Comparison of ENCODE assay signal across 7 cellular contexts in the genomic region with DNA sequence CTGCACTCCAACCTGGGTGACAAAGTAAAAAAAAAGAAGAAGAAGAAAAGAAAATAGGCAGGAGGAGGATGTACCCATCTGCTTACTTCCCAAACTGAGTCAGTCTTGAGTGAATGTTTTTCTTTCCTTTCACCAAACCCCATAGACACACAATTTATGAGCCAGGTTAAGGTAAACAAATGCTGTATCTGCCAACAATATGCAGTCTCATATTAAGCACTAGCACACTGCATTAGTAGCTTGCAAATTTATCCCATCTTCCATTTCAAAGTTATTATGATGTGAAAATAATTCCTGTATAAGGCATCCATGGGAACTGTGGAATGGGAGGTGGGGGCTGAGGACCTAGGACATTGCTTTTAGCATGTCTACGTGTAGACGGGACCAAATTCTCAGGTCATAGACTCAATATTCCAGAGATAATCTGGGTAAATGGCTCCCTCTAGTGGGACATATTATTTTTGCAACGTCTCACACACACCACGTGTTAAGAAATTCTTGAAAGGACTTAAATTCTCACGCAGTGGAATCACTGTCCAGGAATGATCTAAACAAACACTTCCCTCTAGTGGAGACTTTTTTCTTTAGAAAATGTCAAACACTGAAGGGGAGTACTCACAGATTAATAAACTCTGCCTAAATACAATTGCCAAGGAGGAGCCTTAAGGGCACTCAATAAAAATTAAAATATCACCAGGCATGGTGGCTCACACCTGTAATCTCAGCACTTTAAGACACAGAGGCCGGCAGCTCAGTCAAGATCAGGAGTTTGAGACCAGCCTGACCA. TPM values are rescaled to one million over a fixed set of nuclear protein-coding genes. Genes with fewer than 3 reads are reported as not detected.
DNase-seq lines count a peak whose midpoint lies in the region; ATAC-seq and TF ChIP-seq lines count a peak whose summit lies in the region.

No MANE protein-coding gene starts in this region.

- H4K20me1 ChIP-seq in neural progenitor cell (ENCODE audit: low read depth) = no peaks in the 10 kb centered on the region

- H3K9me3 Mint-ChIP-seq in activated CD4-positive, alpha-beta T cell treated with anti-CD3 and anti-CD28 coated beads, Interleukin-2, amount 10 ng/mL, durations not matched to agents 24 days and 14 days = no peaks in the 10 kb centered on the region
- H3K9me3 Mint-ChIP-seq in neural progenitor cell = peaks cover 16% of the 10 kb centered on the region

- peaks cover 38% of the 10 kb centered on the region for H3K27me3 Mint-ChIP-seq in activated CD4-positive, alpha-beta T cell treated with anti-CD3 and anti-CD28 coated beads, Interleukin-2, amount 10 ng/mL, durations not matched to agents 24 days and 14 days
- H3K27me3 Mint-ChIP-seq in neural progenitor cell (ENCODE audit: insufficient read depth, low read depth) = peaks cover 7% of the 10 kb centered on the region

- no peaks in the 10 kb centered on the region for H3K4me1 ChIP-seq in neural progenitor cell

- no peak overlapping the region for H3K4me3 Mint-ChIP-seq in activated CD4-positive, alpha-beta T cell treated with anti-CD3 and anti-CD28 coated beads, Interleukin-2, amount 10 ng/mL, durations not matched to agents 24 days and 14 days
- no peak overlapping the region for H3K4me3 Mint-ChIP-seq in neural progenitor cell

- H3K36me3 Mint-ChIP-seq in activated CD4-positive, alpha-beta T cell treated with anti-CD3 and anti-CD28 coated beads, Interleukin-2, amount 10 ng/mL, durations not matched to agents 24 days and 14 days (ENCODE audit: low read depth) = no peaks in the 10 kb centered on the region
- no peaks in the 10 kb centered on the region for H3K36me3 Mint-ChIP-seq in neural progenitor cell

- ATAC-seq in GM21381 (IDR thresholded peaks at IDR 0.05; ENCODE audit: unreplicated experiment) (peak; percentile 82), HG03558 (IDR thresholded peaks at IDR 0.05; ENCODE audit: extremely low read depth, unreplicated experiment) (peak; percentile 69)

- no peaks in the 10 kb centered on the region for H3K9me3 ChIP-seq in neural progenitor cell (ENCODE audit: low read depth)

- H3K27me3 ChIP-seq in neural progenitor cell = no peaks in the 10 kb centered on the region

- H3K27ac ChIP-seq in neural progenitor cell = no peak overlapping the region

- H3F3A ChIP-seq in neural progenitor cell (ENCODE audit: low read depth) = no peaks in the 10 kb centered on the region

- no peak overlapping the region for H3K4me3 ChIP-seq in fibroblast of pulmonary artery (replicated peaks; ENCODE audit: low read depth, low read length)
- H3K4me3 ChIP-seq in neural progenitor cell = no peak overlapping the region

- intact Hi-C loops in activated CD4-positive, alpha-beta T cell treated with anti-CD3 and anti-CD28 coated beads, Interleukin-2, amount 10 ng/mL, durations not matched to agents 24 days and 14 days (cut with micrococcal nuclease) = loop anchor here (1.0 to 10.0 kb wide), 4 partner anchors 37 to 765 kb away; a partner anchor contains a TSS

- no peaks in the 10 kb centered on the region for H3K4me1 Mint-ChIP-seq in activated CD4-positive, alpha-beta T cell treated with anti-CD3 and anti-CD28 coated beads, Interleukin-2, amount 10 ng/mL, durations not matched to agents 24 days and 14 days
- H3K4me1 Mint-ChIP-seq in neural progenitor cell = no peaks in the 10 kb centered on the region

- no peaks in the 10 kb centered on the region for H3K36me3 ChIP-seq in neural progenitor cell

- no peaks in the 10 kb centered on the region for H3K79me2 ChIP-seq in neural progenitor cell (ENCODE audit: low read depth)

- TF ChIP-seq CTCF in fibroblast of pulmonary artery (IDR thresholded peaks at IDR 0.05; ENCODE audit: low read length, missing control alignments) (peak; percentile 73), neural progenitor cell (IDR thresholded peaks at IDR 0.05) (peak; percentile 98)

- DNase-seq in GF-D8 (lab: John Stamatoyannopoulos, UW) = peak; percentile 71
- DNase-seq in NCI-H510A treated with DMSO at 0.1 percent for 48 hours (lab: John Stamatoyannopoulos, UW) = peak; percentile 93
- DNase-seq in activated CD4-positive, alpha-beta T cell treated with anti-CD3 and anti-CD28 coated beads, Interleukin-2, amount 10 ng/mL, durations not matched to agents 24 days and 14 days = peak; percentile 90
- DNase-seq in fibroblast of pulmonary artery (ENCODE audit: low read depth) = peak; percentile 96
- peak; percentile 91 for DNase-seq in neural progenitor cell (ENCODE audit: low spot score)

- H3K27ac Mint-ChIP-seq in activated CD4-positive, alpha-beta T cell treated with anti-CD3 and anti-CD28 coated beads, Interleukin-2, amount 10 ng/mL, durations not matched to agents 24 days and 14 days = no peak overlapping the region
- H3K27ac Mint-ChIP-seq in neural progenitor cell = no peak overlapping the region

- no peak overlapping the region for H3K9ac ChIP-seq in neural progenitor cell

- no peak overlapping the region for H3K4me2 ChIP-seq in neural progenitor cell

- peak overlapping the region; percentile 69 for H2AFZ ChIP-seq in neural progenitor cell (replicated peaks)

RNA-seq across cellular contexts. Expression of a gene that starts 17.1 kb away (rescaled TPM):
- total RNA-seq in activated CD4-positive, alpha-beta T cell treated with anti-CD3 and anti-CD28 coated beads, Interleukin-2, amount 10 ng/mL, durations not matched to agents 24 days and 14 days = not detected in 2 replicates
- total RNA-seq in neural progenitor cell (ENCODE audit: low replicate concordance) = not detected in 2 replicates

RNA-seq across cellular contexts. Expression of a gene that starts 47.3 kb away (rescaled TPM):
- not detected in 2 replicates for total RNA-seq in activated CD4-positive, alpha-beta T cell treated with anti-CD3 and anti-CD28 coated beads, Interleukin-2, amount 10 ng/mL, durations not matched to agents 24 days and 14 days
- total RNA-seq in neural progenitor cell (ENCODE audit: low replicate concordance) = not detected in 2 replicates
